In the genomic region with DNA sequence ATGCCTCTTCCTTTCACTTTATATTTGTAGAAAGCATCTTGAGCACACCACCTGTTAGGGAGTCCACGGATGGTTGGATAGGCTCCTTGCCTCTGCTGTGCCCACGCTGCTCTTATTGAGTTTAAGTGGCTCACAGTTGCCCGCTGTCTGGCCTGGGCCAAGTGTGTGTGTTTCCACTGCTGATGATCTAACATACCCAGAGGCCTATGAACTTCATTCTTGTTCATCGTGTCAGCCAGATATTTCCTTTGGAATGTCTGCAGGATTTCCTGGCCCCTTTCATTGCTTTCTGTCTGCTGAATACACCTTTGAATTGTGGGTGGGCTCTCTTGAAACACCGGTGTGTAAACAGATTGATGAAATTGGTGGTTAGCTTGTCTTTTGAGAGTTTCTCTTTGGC, we compare ENCODE assay signal across 1 cellular context.
TF ChIP-seq lines count a peak whose summit lies in the region.

No MANE protein-coding gene starts in this region.

TF ChIP-seq in HepG2, 621 proteins besides CTCF, POLR2A, EP300 and RAD21 (continued from another document):
- TF ChIP-seq ZNF280B (CRISPR knock-in tag; IDR thresholded peaks at IDR 0.05; ENCODE audit: borderline replicate concordance) (no peak), ZBTB43 (CRISPR knock-in tag; conservative IDR thresholded peaks at IDR 0.05) (no peak), ZNF782 (CRISPR knock-in tag; IDR thresholded peaks at IDR 0.05; ENCODE audit: borderline replicate concordance) (no peak), PAWR (CRISPR knock-in tag; IDR thresholded peaks at IDR 0.05; ENCODE audit: borderline replicate concordance) (no peak), NFE2L2 (IDR thresholded peaks at IDR 0.05; ENCODE audit: low read length) (no peak), MED1 (CRISPR knock-in tag; IDR thresholded peaks at IDR 0.05) (no peak)
- TF ChIP-seq, protein P1, sequence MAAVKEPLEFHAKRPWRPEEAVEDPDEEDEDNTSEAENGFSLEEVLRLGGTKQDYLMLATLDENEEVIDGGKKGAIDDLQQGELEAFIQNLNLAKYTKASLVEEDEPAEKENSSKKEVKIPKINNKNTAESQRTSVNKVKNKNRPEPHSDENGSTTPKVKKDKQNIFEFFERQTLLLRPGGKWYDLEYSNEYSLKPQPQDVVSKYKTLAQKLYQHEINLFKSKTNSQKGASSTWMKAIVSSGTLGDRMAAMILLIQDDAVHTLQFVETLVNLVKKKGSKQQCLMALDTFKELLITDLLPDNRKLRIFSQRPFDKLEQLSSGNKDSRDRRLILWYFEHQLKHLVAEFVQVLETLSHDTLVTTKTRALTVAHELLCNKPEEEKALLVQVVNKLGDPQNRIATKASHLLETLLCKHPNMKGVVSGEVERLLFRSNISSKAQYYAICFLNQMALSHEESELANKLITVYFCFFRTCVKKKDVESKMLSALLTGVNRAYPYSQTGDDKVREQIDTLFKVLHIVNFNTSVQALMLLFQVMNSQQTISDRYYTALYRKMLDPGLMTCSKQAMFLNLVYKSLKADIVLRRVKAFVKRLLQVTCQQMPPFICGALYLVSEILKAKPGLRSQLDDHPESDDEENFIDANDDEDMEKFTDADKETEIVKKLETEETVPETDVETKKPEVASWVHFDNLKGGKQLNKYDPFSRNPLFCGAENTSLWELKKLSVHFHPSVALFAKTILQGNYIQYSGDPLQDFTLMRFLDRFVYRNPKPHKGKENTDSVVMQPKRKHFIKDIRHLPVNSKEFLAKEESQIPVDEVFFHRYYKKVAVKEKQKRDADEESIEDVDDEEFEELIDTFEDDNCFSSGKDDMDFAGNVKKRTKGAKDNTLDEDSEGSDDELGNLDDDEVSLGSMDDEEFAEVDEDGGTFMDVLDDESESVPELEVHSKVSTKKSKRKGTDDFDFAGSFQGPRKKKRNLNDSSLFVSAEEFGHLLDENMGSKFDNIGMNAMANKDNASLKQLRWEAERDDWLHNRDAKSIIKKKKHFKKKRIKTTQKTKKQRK (IDR thresholded peaks at IDR 0.05; ENCODE audit: low read length) = no peak
- TF ChIP-seq, protein P2, sequence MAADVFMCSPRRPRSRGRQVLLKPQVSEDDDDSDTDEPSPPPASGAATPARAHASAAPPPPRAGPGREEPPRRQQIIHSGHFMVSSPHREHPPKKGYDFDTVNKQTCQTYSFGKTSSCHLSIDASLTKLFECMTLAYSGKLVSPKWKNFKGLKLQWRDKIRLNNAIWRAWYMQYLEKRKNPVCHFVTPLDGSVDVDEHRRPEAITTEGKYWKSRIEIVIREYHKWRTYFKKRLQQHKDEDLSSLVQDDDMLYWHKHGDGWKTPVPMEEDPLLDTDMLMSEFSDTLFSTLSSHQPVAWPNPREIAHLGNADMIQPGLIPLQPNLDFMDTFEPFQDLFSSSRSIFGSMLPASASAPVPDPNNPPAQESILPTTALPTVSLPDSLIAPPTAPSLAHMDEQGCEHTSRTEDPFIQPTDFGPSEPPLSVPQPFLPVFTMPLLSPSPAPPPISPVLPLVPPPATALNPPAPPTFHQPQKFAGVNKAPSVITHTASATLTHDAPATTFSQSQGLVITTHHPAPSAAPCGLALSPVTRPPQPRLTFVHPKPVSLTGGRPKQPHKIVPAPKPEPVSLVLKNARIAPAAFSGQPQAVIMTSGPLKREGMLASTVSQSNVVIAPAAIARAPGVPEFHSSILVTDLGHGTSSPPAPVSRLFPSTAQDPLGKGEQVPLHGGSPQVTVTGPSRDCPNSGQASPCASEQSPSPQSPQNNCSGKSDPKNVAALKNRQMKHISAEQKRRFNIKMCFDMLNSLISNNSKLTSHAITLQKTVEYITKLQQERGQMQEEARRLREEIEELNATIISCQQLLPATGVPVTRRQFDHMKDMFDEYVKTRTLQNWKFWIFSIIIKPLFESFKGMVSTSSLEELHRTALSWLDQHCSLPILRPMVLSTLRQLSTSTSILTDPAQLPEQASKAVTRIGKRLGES (CRISPR knock-in tag; IDR thresholded peaks at IDR 0.05; ENCODE audit: borderline replicate concordance) = no peak
